ENCODE assay signal across 8 cellular contexts in the genomic region with DNA sequence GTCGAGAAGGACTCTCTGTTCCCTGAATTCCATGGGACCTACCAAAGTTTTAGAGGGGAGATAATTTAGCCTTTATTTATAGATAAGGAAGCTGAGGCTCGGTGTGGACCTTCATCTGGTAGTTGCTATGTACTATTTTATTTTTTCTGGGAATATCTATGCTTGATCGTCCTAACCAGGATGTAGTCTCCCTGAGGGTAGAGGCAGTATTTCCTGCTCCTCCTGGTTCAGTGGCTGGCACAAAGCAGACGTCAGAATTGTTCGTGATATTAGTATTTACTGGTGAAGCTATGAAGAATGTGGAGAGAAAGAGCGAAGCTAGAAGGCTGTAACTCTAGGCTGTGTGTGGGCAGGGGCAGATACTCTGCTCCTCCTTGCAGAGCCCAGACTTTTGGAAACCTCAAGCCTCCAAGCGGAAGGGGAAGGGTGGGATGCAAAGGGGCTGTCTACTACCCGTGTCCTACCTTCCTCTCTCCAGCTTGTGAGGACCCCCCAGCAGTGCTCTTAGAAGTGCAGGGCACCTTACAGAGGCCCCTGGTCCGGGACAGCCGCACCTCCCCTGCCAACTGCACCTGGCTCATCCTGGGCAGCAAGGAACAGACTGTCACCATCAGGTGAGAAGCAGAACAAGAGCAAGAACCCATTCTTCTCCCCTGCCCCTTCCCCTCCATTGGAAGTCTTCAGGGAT. TPM values are rescaled to one million over a fixed set of nuclear protein-coding genes. Genes with fewer than 3 reads are reported as not detected.
DNase-seq lines count a peak whose midpoint lies in the region; FAIRE-seq and TF ChIP-seq lines count a peak whose summit lies in the region.

No MANE protein-coding gene starts in this region.

- H3K27me3 ChIP-seq in HUES48 (ENCODE audit: control insufficient read depth, insufficient read depth, low read length) (no peaks in the 10 kb centered on the region), bronchial epithelial cell (ENCODE audit: control insufficient read depth, insufficient read depth, low read length) (no peaks in the 10 kb centered on the region), mucosa of stomach (ENCODE audit: control insufficient read depth, insufficient read depth, low read length) (no peaks in the 10 kb centered on the region)

- FAIRE-seq in bronchial epithelial cell (lab: Jason Lieb, UNC) = no peak

- H3K9ac ChIP-seq in HUES48 (ENCODE audit: low read depth, low read length) (no peak overlapping the region), mucosa of stomach (ENCODE audit: low read length) (peak overlapping the region; percentile 99)

- H3K4me1 ChIP-seq in HUES48 (ENCODE audit: control insufficient read depth, insufficient read depth, low read length) (peaks cover 11% of the 10 kb centered on the region), mucosa of stomach (ENCODE audit: control insufficient read depth, insufficient read depth, low read length) (peaks cover 21% of the 10 kb centered on the region)

- TF ChIP-seq CTCF in 22Rv1 (IDR thresholded peaks at IDR 0.05) (peak; percentile 75), bronchial epithelial cell (IDR thresholded peaks at IDR 0.05; ENCODE audit: insufficient read depth, low read length, severe bottlenecking) (no peak)

- peak; percentile 10 for DNase-seq in bronchial epithelial cell (ENCODE audit: low read depth)
- DNase-seq in COLO668 (lab: John Stamatoyannopoulos, UW; ENCODE audit: unreplicated experiment) = no peak
- DNase-seq in mucosa of gallbladder (ENCODE audit: low spot score) = no peak
- no peak for DNase-seq in SHP77 (lab: John Stamatoyannopoulos, UW)
- no peak for DNase-seq in SKM-1 treated with dmso at 0.1 percent for 144 hours (lab: John Stamatoyannopoulos, UW; ENCODE audit: unreplicated experiment)

- H3K27ac ChIP-seq in 22Rv1 (peak overlapping the region; percentile 95), HUES48 (ENCODE audit: low read depth, low read length) (no peak overlapping the region)

- H3K4me3 ChIP-seq in HUES48 (ENCODE audit: low read depth, low read length) = peak overlapping the region; percentile 69; the same call in 1 of the 2 replicates
- H3K4me3 ChIP-seq in bronchial epithelial cell (ENCODE audit: low read depth, low read length) = peak overlapping the region; percentile 93
- peak overlapping the region; percentile 60 for H3K4me3 ChIP-seq in mucosa of stomach (ENCODE audit: low read length)

- H3K36me3 ChIP-seq in HUES48 (ENCODE audit: control insufficient read depth, insufficient read depth, low read length) (peaks cover 13% of the 10 kb centered on the region), bronchial epithelial cell (ENCODE audit: control insufficient read depth, insufficient read depth, low read length) (peaks cover 40% of the 10 kb centered on the region), mucosa of stomach (ENCODE audit: control insufficient read depth, insufficient read depth, low read length) (peaks cover 39% of the 10 kb centered on the region)

- H3K9me3 ChIP-seq in HUES48 (ENCODE audit: control insufficient read depth, insufficient read depth, low read length) (no peaks in the 10 kb centered on the region), mucosa of stomach (ENCODE audit: control insufficient read depth, low read length) (no peaks in the 10 kb centered on the region)

RNA-seq across cellular contexts. Expression of gene LRP10, which starts 1.4 kb away (rescaled TPM):
- total RNA-seq in bronchial epithelial cell (34.8 and 63.6 TPM in 2 replicates), mucosa of gallbladder (315 TPM)

RNA-seq across cellular contexts. Expression of gene REM2, which starts 10.0 kb away (rescaled TPM):
- total RNA-seq in bronchial epithelial cell = under 0.01 TPM in 1 of 2 replicates, not detected in the other
- total RNA-seq in mucosa of gallbladder = 1.4 TPM

RNA-seq across cellular contexts. Expression of gene MMP14, which starts 36.6 kb away (rescaled TPM):
- total RNA-seq in bronchial epithelial cell (126 and 140 TPM in 2 replicates), mucosa of gallbladder (222 TPM)

RNA-seq across cellular contexts. Expression of gene MRPL52, which starts 43.3 kb away (rescaled TPM):
- total RNA-seq in bronchial epithelial cell (33.2 and 38.7 TPM in 2 replicates), mucosa of gallbladder (85.1 TPM)

RNA-seq across cellular contexts. Expression of gene RBM23, which starts 46.0 kb away (rescaled TPM):
- total RNA-seq in bronchial epithelial cell (26.6 and 41.2 TPM in 2 replicates), mucosa of gallbladder (76.5 TPM)
